Comparison of ENCODE assay signal across 8 cellular contexts in genomic region chr7:102306916-102307677, GRCh38. TPM values are rescaled to one million over a fixed set of nuclear protein-coding genes. Genes with fewer than 3 reads are reported as not detected.
DNase-seq lines count a peak whose midpoint lies in the region; ATAC-seq lines count a peak whose summit lies in the region.

No MANE protein-coding gene starts in this region.

- ATAC-seq in GM21381 (IDR thresholded peaks at IDR 0.05; ENCODE audit: unreplicated experiment) (peak; percentile 68), HG03575 (IDR thresholded peaks at IDR 0.05; ENCODE audit: extremely low read depth, insufficient number of reproducible peaks, low FRiP score, unreplicated experiment) (peak; percentile 41), T-cell (replicated peaks in 1 of 4) (peak; percentile 34 to 57 (median 47)), sciatic nerve (peak; percentile 66)

- H3K36me3 Mint-ChIP-seq in T-cell, result peaks cover 3% of the 10 kb centered on the region

- POLR2A ChIA-PET in T-cell (lab: Charles Lee), result interaction anchor here in 1 of 2 donors (0.6 kb wide), 1 partner anchor 21 kb away, joined by 5 read pairs; no protein-coding TSS in a partner anchor

- intact Hi-C loops in sciatic nerve (cut with DNase I), result no loop called here

- no peak overlapping the region for H3K27ac Mint-ChIP-seq in T-cell

- DNase-seq in DMS 273 (lab: John Stamatoyannopoulos, UW; ENCODE audit: unreplicated experiment) (peak; percentile 54), DMS 273 treated with DMSO at 0.1 percent for 48 hours (lab: John Stamatoyannopoulos, UW) (no peak), T-cell (peak in 6 of 34 experiments; percentile 15 to 56 (median 23)), germinal center (ENCODE audit: low spot score) (peak; percentile 88), sciatic nerve (ENCODE audit: low spot score) (no peak), NCI-H187 (lab: John Stamatoyannopoulos, UW) (no peak)

- CTCF ChIA-PET in T-cell (lab: Charles Lee), result no interaction called here

- H3K4me3 Mint-ChIP-seq in T-cell, result peak overlapping the region in 1 of 3 donors; percentile 28

- H3K27me3 Mint-ChIP-seq in T-cell, result no peaks in the 10 kb centered on the region

- H3K4me1 Mint-ChIP-seq in T-cell, result peaks cover 0 to 15% (median 2%) of the 10 kb centered on the region in 3 donors

- no peaks in the 10 kb centered on the region for H3K9me3 Mint-ChIP-seq in T-cell

RNA-seq across cellular contexts. Expression of gene SH2B2, which starts 20.4 kb away (rescaled TPM):
- total RNA-seq in T-cell, result 1 to 10 TPM in 4 of 5 donors, under 1 TPM in 1; 0.90 to 5.0 (median 2.5) TPM
- 9.9 TPM for total RNA-seq in sciatic nerve

RNA-seq across cellular contexts. Expression of gene SPDYE6, which starts 49.1 kb away (rescaled TPM):
- total RNA-seq in T-cell, result not detected
- total RNA-seq in sciatic nerve, result not detected

Comparison
In these comparisons a context has a peak if more than half of its experiments do, and no peak if none do; other contexts are left out.
1. DNase-seq: peak in DMS 273 (single experiment) and germinal center (single experiment); none in DMS 273 treated with DMSO at 0.1 percent for 48 hours (single experiment), sciatic nerve (single experiment) and NCI-H187 (0 of 2).
2. Peak in every context shown above with its lines, with median percentiles within 50 percentile points of each other: ATAC-seq.